Comparison of ENCODE assay signal across 11 cellular contexts in the genomic region with DNA sequence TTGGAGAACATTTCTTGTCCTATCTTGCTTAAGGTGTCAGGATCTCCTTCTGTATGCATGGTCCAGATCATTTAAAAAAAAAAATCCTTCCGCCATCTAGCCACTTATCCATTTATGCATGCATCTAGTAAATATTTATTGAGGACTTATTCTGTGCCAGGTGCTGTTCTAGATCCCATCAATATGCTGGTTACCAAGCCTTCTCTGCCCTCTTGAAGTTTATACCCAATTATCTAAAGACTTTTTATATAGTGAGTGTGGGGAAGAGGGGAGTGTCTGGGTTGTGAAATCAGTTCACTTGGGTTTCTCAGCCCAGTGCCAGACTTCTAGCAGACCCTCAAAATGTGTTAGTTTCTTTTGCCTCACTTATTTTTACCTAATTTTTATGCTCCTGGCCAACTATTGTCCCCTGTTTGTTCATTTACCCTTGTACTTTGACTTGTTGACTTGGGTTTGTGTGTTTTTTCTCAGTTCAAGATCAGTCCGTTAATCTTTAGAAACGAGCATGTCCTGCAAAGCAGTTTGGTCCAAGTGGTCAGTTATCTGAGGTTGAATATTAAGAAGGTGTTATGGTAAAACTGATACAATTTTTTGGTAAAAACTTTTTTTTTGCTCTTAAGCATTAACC.
"Had no signal": no experiment of that assay in that cellular context is flagged by ENCODE, and none has a peak within 500 bp of the region (broad histone marks: within the 10 kb centered on the region; RNA-seq: fewer than 3 reads in every experiment).

No MANE protein-coding gene starts in this region.

- H3K27ac Mint-ChIP-seq: activated naive CD4-positive, alpha-beta T cell treated with anti-CD3 and anti-CD28 coated beads, Interleukin-2, amount 50 U/mL, for 24 hours; neural progenitor cell had no signal

- H3K9ac ChIP-seq: neural progenitor cell had no signal

- ATAC-seq: esophagus mucosa, left colon had no signal

- H3K4me1 ChIP-seq: right atrium auricular region had no signal

- H3K36me3 ChIP-seq: brain microvascular endothelial cell, neural progenitor cell, right atrium auricular region, transverse colon had no signal

- H3K9me3 Mint-ChIP-seq: activated naive CD4-positive, alpha-beta T cell treated with anti-CD3 and anti-CD28 coated beads, Interleukin-2, amount 50 U/mL, for 24 hours; neural progenitor cell had no signal

- DNase-seq: activated CD4-positive, alpha-beta T cell treated with anti-CD3 and anti-CD28 coated beads, Interleukin-2, amount 50 U/mL, for 1 hour; brain microvascular endothelial cell; dorsolateral prefrontal cortex; left colon; small intestine; T-helper 2 cell; transverse colon had no signal

- H3K9me3 ChIP-seq: right atrium auricular region, transverse colon had no signal

- H3K4me2 ChIP-seq: neural progenitor cell had no signal

- H3K27me3 Mint-ChIP-seq: activated naive CD4-positive, alpha-beta T cell treated with anti-CD3 and anti-CD28 coated beads, Interleukin-2, amount 50 U/mL, for 24 hours had no signal

- H3K27ac ChIP-seq: brain microvascular endothelial cell, dorsolateral prefrontal cortex, neural progenitor cell, right atrium auricular region, transverse colon had no signal

- H3K27me3 ChIP-seq: brain microvascular endothelial cell, dorsolateral prefrontal cortex, neural progenitor cell, right atrium auricular region, transverse colon had no signal

- H3K4me3 ChIP-seq: dorsolateral prefrontal cortex, neural progenitor cell, right atrium auricular region, transverse colon had no signal

- H2AFZ ChIP-seq: neural progenitor cell had no signal

- H3K4me3 Mint-ChIP-seq: activated naive CD4-positive, alpha-beta T cell treated with anti-CD3 and anti-CD28 coated beads, Interleukin-2, amount 50 U/mL, for 24 hours; neural progenitor cell had no signal
